ENCODE assay signal across 9 cellular contexts in the genomic region with DNA sequence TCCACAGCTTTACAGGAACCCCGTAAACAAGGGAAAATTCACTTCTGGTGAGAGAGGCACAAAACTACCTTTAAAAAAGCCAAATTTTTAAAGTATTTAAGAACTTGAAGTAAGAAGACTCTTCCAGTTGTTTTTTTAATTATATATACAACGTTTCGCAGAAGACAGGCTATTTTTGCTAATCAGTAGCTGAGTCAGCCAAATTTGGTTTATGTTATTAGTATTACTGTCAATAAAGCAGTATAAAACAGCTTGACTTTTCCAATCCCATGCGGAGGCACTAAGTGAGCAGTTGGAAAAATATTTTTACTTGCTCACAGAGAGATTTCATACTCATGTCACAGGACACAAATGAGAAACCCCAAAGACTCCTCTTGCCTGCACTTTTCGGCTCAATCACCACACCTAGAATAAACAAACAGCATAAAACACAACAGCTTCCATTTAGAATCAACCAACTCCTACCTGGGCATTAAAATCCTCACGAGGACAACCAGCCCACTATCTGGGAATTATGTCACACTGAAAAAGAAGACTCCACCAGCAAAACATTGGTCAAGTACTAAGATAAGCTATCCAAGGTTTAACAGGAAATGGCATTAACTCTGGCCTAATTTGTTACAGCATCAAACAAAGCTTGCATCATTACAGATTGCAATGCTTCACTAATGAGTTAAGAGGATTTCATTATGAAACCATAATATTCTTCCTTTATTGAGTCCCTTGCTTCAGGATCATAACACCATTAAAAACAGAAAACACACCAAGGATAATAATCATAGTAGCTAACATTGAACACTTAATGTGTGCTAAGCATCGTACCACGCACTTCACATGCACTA. TPM values are rescaled to one million over a fixed set of nuclear protein-coding genes. Genes with fewer than 3 reads are reported as not detected.
A peak's percentile ranks its signal among the peaks of the same experiment; 100 is the strongest.
DNase-seq lines count a peak whose midpoint lies in the region; ATAC-seq, FAIRE-seq and TF ChIP-seq lines count a peak whose summit lies in the region.
"Had no signal": no experiment of that assay in that cellular context is flagged by ENCODE, and none has a peak within 500 bp of the region (broad histone marks: within the 10 kb centered on the region; RNA-seq: fewer than 3 reads in every experiment).

No MANE protein-coding gene starts in this region.

- H3K27ac Mint-ChIP-seq in CD14-positive monocyte (peak overlapping the region; percentile 8 to 86 (median 58)), brain (peak overlapping the region in 3 of 5 experiments; percentile 44 to 79 (median 66))
- H3K27ac Mint-ChIP-seq: activated naive CD8-positive, alpha-beta T cell had no signal

- H3K9ac ChIP-seq in muscle layer of colon (ENCODE audit: low read length) = no peak overlapping the region

- H3K4me3 ChIP-seq in muscle layer of colon (ENCODE audit: low read depth in 1 of 2, low read length in 2 of 2) (no peak overlapping the region), upper lobe of right lung (no peak overlapping the region)

- intact Hi-C loops in CD14-positive monocyte (cut with micrococcal nuclease) = no loop called here
- intact Hi-C loops in upper lobe of right lung (cut with DNase I) = no loop called here

- peaks cover 6 to 13% of the 10 kb centered on the region in 2 donors for H3K36me3 Mint-ChIP-seq in CD14-positive monocyte
- peaks cover 53% of the 10 kb centered on the region for H3K36me3 Mint-ChIP-seq in brain

- H3K4me3 Mint-ChIP-seq in CD14-positive monocyte = no peak overlapping the region
- H3K4me3 Mint-ChIP-seq in brain = no peak overlapping the region
- H3K4me3 Mint-ChIP-seq: activated naive CD8-positive, alpha-beta T cell had no signal

- peak overlapping the region; percentile 37 for H3K27ac ChIP-seq in KOPT-K1 (ENCODE audit: low read depth, low read length, poor library complexity, severe bottlenecking)
- H3K27ac ChIP-seq in muscle layer of colon (ENCODE audit: low read depth, low read length) = peak overlapping the region; percentile 0
- H3K27ac ChIP-seq in upper lobe of right lung = no peak overlapping the region

- FAIRE-seq in frontal cortex (lab: Jason Lieb, UNC) = no peak

- no peak for DNase-seq in CD14-positive monocyte (ENCODE audit: low spot score)
- no peak for DNase-seq in upper lobe of right lung
- DNase-seq in NCI-H1417 treated with DMSO at 0.1 percent for 48 hours (lab: John Stamatoyannopoulos, UW) = no peak
- DNase-seq in frontal cortex (ENCODE audit: low spot score in 2 of 2) = no peak

- TF ChIP-seq CTCF in CD14-positive monocyte (IDR thresholded peaks at IDR 0.05) (no peak), brain (conservative IDR thresholded peaks at IDR 0.05) (no peak), upper lobe of right lung (IDR thresholded peaks at IDR 0.05) (no peak)

- H3K9me3 Mint-ChIP-seq in CD14-positive monocyte = peaks cover 0 to 6% (median 1%) of the 10 kb centered on the region in 7 donors
- peaks cover 0 to 3% (median 0%) of the 10 kb centered on the region in 5 experiments for H3K9me3 Mint-ChIP-seq in brain

- H3K4me1 Mint-ChIP-seq in CD14-positive monocyte (peaks cover 43% of the 10 kb centered on the region), brain (peaks cover 30% of the 10 kb centered on the region)

- H3K36me3 ChIP-seq in KOPT-K1 (ENCODE audit: insufficient read depth, low read length) = peaks cover 56% of the 10 kb centered on the region
- H3K36me3 ChIP-seq in muscle layer of colon (ENCODE audit: insufficient read depth, low read length) = no peaks in the 10 kb centered on the region
- H3K36me3 ChIP-seq in upper lobe of right lung = no peaks in the 10 kb centered on the region

- H3K4me1 ChIP-seq in muscle layer of colon (ENCODE audit: insufficient read depth, low read length) = peaks cover 39% of the 10 kb centered on the region
- peaks cover 35% of the 10 kb centered on the region for H3K4me1 ChIP-seq in upper lobe of right lung

- H3K27me3 ChIP-seq in muscle layer of colon (ENCODE audit: control insufficient read depth in 1 of 2, insufficient read depth in 2 of 2, low read length in 2 of 2) = no peaks in the 10 kb centered on the region
- H3K27me3 ChIP-seq in upper lobe of right lung = no peaks in the 10 kb centered on the region

- H3K9me3 ChIP-seq in KOPT-K1 (ENCODE audit: insufficient read depth, low read length, poor library complexity, severe bottlenecking) = no peaks in the 10 kb centered on the region
- H3K9me3 ChIP-seq in muscle layer of colon (ENCODE audit: low read length) = no peaks in the 10 kb centered on the region
- H3K9me3 ChIP-seq in upper lobe of right lung = no peaks in the 10 kb centered on the region

- peaks cover 0 to 2% (median 1%) of the 10 kb centered on the region in 3 donors for H3K27me3 Mint-ChIP-seq in CD14-positive monocyte (ENCODE audit: low read depth in 3 of 3)
- no peaks in the 10 kb centered on the region for H3K27me3 Mint-ChIP-seq in brain
- H3K27me3 Mint-ChIP-seq: activated naive CD8-positive, alpha-beta T cell had no signal

- no peak for ATAC-seq in upper lobe of right lung
- ATAC-seq in GM21447 (IDR thresholded peaks at IDR 0.05; ENCODE audit: unreplicated experiment) = no peak

RNA-seq across cellular contexts. Expression of a gene that starts 26.3 kb away (rescaled TPM):
- polyA plus RNA-seq in CD14-positive monocyte = 10 to 100 TPM; 69.5 to 97.1 TPM
- 89.3 TPM for polyA plus RNA-seq in brain (ENCODE audit: insufficient read depth, low read depth, low replicate concordance)
- total RNA-seq in upper lobe of right lung = 80.4 TPM
- 50.5 TPM for total RNA-seq in frontal cortex
